ENCODE assay signal across 27 cellular contexts in genomic region chr4:188444500-188444899, GRCh38.
DNase-seq lines count a peak whose midpoint lies in the region; ATAC-seq, FAIRE-seq and TF ChIP-seq lines count a peak whose summit lies in the region.
"Had no signal": no experiment of that assay in that cellular context is flagged by ENCODE, and none has a peak within 500 bp of the region (broad histone marks: within the 10 kb centered on the region; RNA-seq: fewer than 3 reads in every experiment).

No MANE protein-coding gene starts in this region.

- no peaks in the 10 kb centered on the region for H3K4me1 ChIP-seq in HepG2 (ENCODE audit: insufficient read depth, low read length)
- H3K4me1 ChIP-seq in right lobe of liver: no peaks in the 10 kb centered on the region
- H3K4me1 ChIP-seq in SJCRH30: no peaks in the 10 kb centered on the region
- no peaks in the 10 kb centered on the region for H3K4me1 ChIP-seq in smooth muscle cell (ENCODE audit: low read depth)
- H3K4me1 ChIP-seq in esophagus muscularis mucosa: peaks cover 0 to 8% (median 6%) of the 10 kb centered on the region in 4 donors
- H3K4me1 ChIP-seq: adrenal gland, stomach, vagina had no signal

- H3K9me3 ChIP-seq in HepG2 (ENCODE audit: low read length): no peaks in the 10 kb centered on the region
- H3K9me3 ChIP-seq in right lobe of liver: no peaks in the 10 kb centered on the region
- no peaks in the 10 kb centered on the region for H3K9me3 ChIP-seq in SJCRH30 (replicated peaks)
- no peaks in the 10 kb centered on the region for H3K9me3 ChIP-seq in smooth muscle cell (replicated peaks; ENCODE audit: low read depth)
- H3K9me3 ChIP-seq in esophagus muscularis mucosa: no peaks in the 10 kb centered on the region
- H3K9me3 ChIP-seq: adrenal gland, stomach, vagina had no signal

- no peak overlapping the region for H3K4me2 ChIP-seq in HepG2 (ENCODE audit: low read depth, low read length)
- no peak overlapping the region for H3K4me2 ChIP-seq in smooth muscle cell

- POLR2A ChIA-PET in HepG2 (lab: Yijun Ruan, JAX): no interaction called here

- H2AFZ ChIP-seq in HepG2 (ENCODE audit: low read length) (no peak overlapping the region), smooth muscle cell (ENCODE audit: low read depth) (no peak overlapping the region)

- H3K27me3 ChIP-seq in HepG2 (ENCODE audit: control insufficient read depth in 1 of 2, insufficient read depth in 2 of 2, low read length in 2 of 2): no peaks in the 10 kb centered on the region
- H3K27me3 ChIP-seq in right lobe of liver: no peaks in the 10 kb centered on the region
- no peaks in the 10 kb centered on the region for H3K27me3 ChIP-seq in SJCRH30
- H3K27me3 ChIP-seq in smooth muscle cell (ENCODE audit: low read depth): no peaks in the 10 kb centered on the region
- H3K27me3 ChIP-seq in esophagus muscularis mucosa: no peaks in the 10 kb centered on the region
- H3K27me3 ChIP-seq: adrenal gland, stomach, vagina had no signal

- no peak overlapping the region for H3K27ac ChIP-seq in HepG2 (ENCODE audit: extremely low read length, insufficient read depth, low read length)
- H3K27ac ChIP-seq in right lobe of liver: no peak overlapping the region
- H3K27ac ChIP-seq in SJCRH30: no peak overlapping the region
- peak overlapping the region; percentile 84 for H3K27ac ChIP-seq in smooth muscle cell (ENCODE audit: low read depth)
- H3K27ac ChIP-seq in esophagus muscularis mucosa (replicated peaks in 1 of 4): no peak overlapping the region
- H3K27ac ChIP-seq: stomach, vagina had no signal

- no TSS peak for BruUV-seq in HepG2 (replicated peaks; lab: Mats Ljungman, UMichigan)

- no peak for DNase-seq in HepG2 (ENCODE audit: low spot score)
- DNase-seq in right lobe of liver: no peak
- no peak for DNase-seq in SJCRH30
- peak; percentile 14 for DNase-seq in fibroblast of mammary gland (ENCODE audit: low read depth)
- DNase-seq in smooth muscle cell (lab: John Stamatoyannopoulos, UW; ENCODE audit: unreplicated experiment): no peak
- DNase-seq in inferior parietal cortex (ENCODE audit: extremely low spot score): no peak
- DNase-seq in NK-92 (lab: John Stamatoyannopoulos, UW; ENCODE audit: unreplicated experiment): no peak
- DNase-seq in esophagus muscularis mucosa (ENCODE audit: extremely low spot score): no peak
- DNase-seq: activated CD4-positive, alpha-beta T cell treated with anti-CD3 and anti-CD28 coated beads for 36 hours; activated CD8-positive, alpha-beta T cell treated with anti-CD3 and anti-CD28 coated beads, Interleukin-2, amount 10 ng/mL, durations not matched to agents 7 days and 5 days; activated naive CD4-positive, alpha-beta T cell treated with anti-CD3 and anti-CD28 coated beads for 36 hours; adrenal gland; CD8-positive, alpha-beta memory T cell; DMS153; hypothalamus; KBM-7; left cardiac atrium; NCI-H1092; NCI-H1694 treated with DMSO at 0.1 percent for 48 hours; posterior cingulate gyrus; right cardiac atrium; stimulated activated CD4-positive, alpha-beta T cell treated with anti-CD3 and anti-CD28 coated beads, Interleukin-4, amount 100 ng/mL, for 1 hour; stomach; T-helper 2 cell had no signal

- WGBS in HepG2 (ENCODE audit: low lambda C conversion rate): 83% methylated on average over 4 of the region's 4 CpGs
- 28% methylated on average over 3 of the region's 4 CpGs for WGBS in right lobe of liver (ENCODE audit: insufficient coverage, low coverage, low lambda C conversion rate, missing lambda C conversion rate)
- WGBS in smooth muscle cell (ENCODE audit: low lambda C conversion rate): 98% methylated on average over 4 of the region's 4 CpGs
- 89% methylated on average over 4 of the region's 4 CpGs for WGBS in esophagus muscularis mucosa

- H3K9ac ChIP-seq in HepG2 (ENCODE audit: insufficient read depth, low read depth, low read length) (no peak overlapping the region), smooth muscle cell (ENCODE audit: low read depth) (no peak overlapping the region)

- H3K36me3 ChIP-seq in HepG2 (replicated peaks in 1 of 2; ENCODE audit: control insufficient read depth in 1 of 2, insufficient read depth in 2 of 2, low read length in 2 of 2): no peaks in the 10 kb centered on the region
- no peaks in the 10 kb centered on the region for H3K36me3 ChIP-seq in right lobe of liver
- no peaks in the 10 kb centered on the region for H3K36me3 ChIP-seq in SJCRH30
- no peaks in the 10 kb centered on the region for H3K36me3 ChIP-seq in smooth muscle cell (ENCODE audit: low read depth)
- H3K36me3 ChIP-seq in esophagus muscularis mucosa: no peaks in the 10 kb centered on the region
- H3K36me3 ChIP-seq: adrenal gland, stomach, vagina had no signal

- H3K4me3 ChIP-seq in HepG2 (replicated peaks in 1 of 3; ENCODE audit: insufficient read depth in 1 of 3, low read depth in 2 of 3, low read length in 3 of 3): no peak overlapping the region
- no peak overlapping the region for H3K4me3 ChIP-seq in right lobe of liver
- peak overlapping the region; percentile 19; the same call in 1 of the 2 replicates for H3K4me3 ChIP-seq in SJCRH30
- H3K4me3 ChIP-seq in fibroblast of mammary gland (ENCODE audit: control insufficient read depth, low read depth, low read length): no peak overlapping the region
- no peak overlapping the region for H3K4me3 ChIP-seq in smooth muscle cell
- H3K4me3 ChIP-seq in esophagus muscularis mucosa: no peak overlapping the region
- H3K4me3 ChIP-seq: adrenal gland, GM12878, stomach, vagina had no signal

- in situ Hi-C loops in HepG2 (cut with HindIII; ENCODE audit: extremely low pct_ligation_motif_present, low pct_unique_long_range_greater_than_20kb): no loop called here

- no peaks in the 10 kb centered on the region for H3K79me2 ChIP-seq in HepG2 (ENCODE audit: insufficient read depth, low read length)
- no peaks in the 10 kb centered on the region for H3K79me2 ChIP-seq in smooth muscle cell (ENCODE audit: low read depth)

- TF ChIP-seq RAD21 in HepG2 (CRISPR knock-in tag; IDR thresholded peaks at IDR 0.05): no peak

- no peak for ATAC-seq in HepG2
- ATAC-seq in right lobe of liver: no peak
- ATAC-seq: activated CD4-positive, alpha-beta T cell treated with anti-CD3 and anti-CD28 coated beads for 36 hours; activated CD8-positive, alpha-beta T cell treated with anti-CD3 and anti-CD28 coated beads, Interleukin-2, amount 10 ng/mL, durations not matched to agents 7 days and 5 days; GM12878; left cardiac atrium; right cardiac atrium had no signal

- CTCF ChIA-PET in HepG2 (lab: Yijun Ruan, JAX; ENCODE audit: low intra/inter-chr PET ratio, low total read pairs): no interaction called here

- peaks cover 15% of the 10 kb centered on the region for H3F3A ChIP-seq in smooth muscle cell (ENCODE audit: low read depth)

- intact Hi-C loops in HepG2 (cut with micrococcal nuclease; ENCODE audit: unreplicated experiment) (no loop called here), right lobe of liver (cut with DNase I) (no loop called here), esophagus muscularis mucosa (cut with DNase I) (no loop called here)

- TF ChIP-seq CTCF in HepG2 (CRISPR knock-in tag; IDR thresholded peaks at IDR 0.05): no peak
- TF ChIP-seq CTCF in right lobe of liver (IDR thresholded peaks at IDR 0.05): no peak
- TF ChIP-seq CTCF in fibroblast of mammary gland (conservative IDR thresholded peaks at IDR 0.05; ENCODE audit: control insufficient read depth, insufficient read depth, low read depth, low read length): no peak
- no peak for TF ChIP-seq CTCF in smooth muscle cell (IDR thresholded peaks at IDR 0.05; ENCODE audit: borderline replicate concordance, insufficient read depth, poor library complexity, severe bottlenecking)
- TF ChIP-seq CTCF in esophagus muscularis mucosa (IDR thresholded peaks at IDR 0.05): no peak

- H4K20me1 ChIP-seq in HepG2 (ENCODE audit: insufficient read depth, low read length) (no peaks in the 10 kb centered on the region), smooth muscle cell (ENCODE audit: low read depth) (no peaks in the 10 kb centered on the region)

- FAIRE-seq in HepG2 (lab: Jason Lieb, UNC): no peak
- FAIRE-seq: A204.1, GM12878 had no signal

- TF ChIP-seq EP300 in HepG2 (IDR thresholded peaks at IDR 0.05; ENCODE audit: low read depth in 2 of 2, low read length in 2 of 2): no peak
- TF ChIP-seq EP300 in HepG2 (CRISPR knock-in tag; IDR thresholded peaks at IDR 0.05; ENCODE audit: borderline replicate concordance): no peak
- no peak for TF ChIP-seq EP300 in esophagus muscularis mucosa (IDR thresholded peaks at IDR 0.05)

- no peak for TF ChIP-seq POLR2A in HepG2 (IDR thresholded peaks at IDR 0.05; ENCODE audit: insufficient read depth in 1 of 2, low read depth in 2 of 2, low read length in 2 of 2)
- no peak for TF ChIP-seq POLR2A in right lobe of liver (IDR thresholded peaks at IDR 0.05)
- TF ChIP-seq POLR2A in esophagus muscularis mucosa (IDR thresholded peaks at IDR 0.05; ENCODE audit: low read depth): no peak

TF ChIP-seq in HepG2, 621 proteins besides CTCF, POLR2A, EP300 and RAD21:
- peak; percentile 23; the same call in 1 of the 2 replicates for TF ChIP-seq ZBTB33 (CRISPR knock-in tag; IDR thresholded peaks at IDR 0.05)
- TF ChIP-seq ZGPAT (CRISPR knock-in tag; IDR thresholded peaks at IDR 0.05): no peak
